ENCODE assay signal across 8 cellular contexts in the genomic region with DNA sequence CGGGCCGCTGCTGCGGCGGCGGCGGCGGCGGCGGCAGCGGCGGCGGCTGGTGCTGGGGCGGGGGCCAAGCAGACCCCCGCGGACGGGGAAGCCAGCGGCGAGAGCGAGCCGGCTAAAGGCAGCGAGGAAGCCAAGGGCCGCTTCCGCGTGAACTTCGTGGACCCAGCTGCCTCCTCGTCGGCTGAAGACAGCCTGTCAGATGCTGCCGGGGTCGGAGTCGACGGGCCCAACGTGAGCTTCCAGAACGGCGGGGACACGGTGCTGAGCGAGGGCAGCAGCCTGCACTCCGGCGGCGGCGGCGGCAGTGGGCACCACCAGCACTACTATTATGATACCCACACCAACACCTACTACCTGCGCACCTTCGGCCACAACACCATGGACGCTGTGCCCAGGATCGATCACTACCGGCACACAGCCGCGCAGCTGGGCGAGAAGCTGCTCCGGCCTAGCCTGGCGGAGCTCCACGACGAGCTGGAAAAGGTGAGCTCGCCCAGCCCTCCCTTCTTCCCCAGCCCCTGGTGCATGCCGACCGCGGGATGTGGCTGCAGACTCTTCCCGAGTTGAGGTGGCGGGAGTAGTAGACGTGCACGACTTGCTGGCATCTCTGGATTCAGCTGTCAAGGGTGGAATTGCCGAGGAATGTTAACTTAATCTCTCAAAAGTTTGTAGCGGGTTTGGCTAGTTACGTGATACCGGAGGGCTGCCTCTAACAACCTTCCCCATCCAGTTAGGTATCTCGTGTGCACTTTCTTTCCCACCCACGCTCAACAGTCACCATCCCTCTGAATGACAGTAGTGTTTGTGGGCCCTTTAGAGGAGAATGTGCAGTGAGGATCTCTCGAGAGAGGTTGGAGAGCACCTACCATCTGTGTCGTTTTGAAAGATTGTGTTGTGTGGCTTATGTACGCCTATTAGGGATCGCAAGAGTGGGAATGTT. TPM values are rescaled to one million over a fixed set of nuclear protein-coding genes. Genes with fewer than 3 reads are reported as not detected.
DNase-seq lines count a peak whose midpoint lies in the region; ATAC-seq and TF ChIP-seq lines count a peak whose summit lies in the region.

No MANE protein-coding gene starts in this region.

- H3K27ac Mint-ChIP-seq in activated T-helper 2 cell treated with anti-CD3 and anti-CD28 coated beads, Interferon-gamma antibody, Interleukin-2, Interleukin-4, amounts not matched to agents 10 μg/mL and 5 μg/mL and 100 μg/mL, durations not matched to agents 14 hours and 24 hours and 36 hours = peak overlapping the region; percentile 83
- H3K27ac Mint-ChIP-seq in neural crest cell (ENCODE audit: unreplicated experiment) = no peak overlapping the region

- no peaks in the 10 kb centered on the region for H3K36me3 ChIP-seq in NT2/D1 (ENCODE audit: insufficient read depth, insufficient read length, low read length)
- H3K36me3 ChIP-seq in suprapubic skin = no peaks in the 10 kb centered on the region

- TF ChIP-seq EP300 in suprapubic skin (IDR thresholded peaks at IDR 0.05) = no peak

- TF ChIP-seq CTCF in fibroblast of villous mesenchyme (IDR thresholded peaks at IDR 0.05; ENCODE audit: insufficient read depth, low read depth, low read length) (no peak), neural crest cell (conservative IDR thresholded peaks at IDR 0.05) (no peak), suprapubic skin (IDR thresholded peaks at IDR 0.05) (no peak)

- H3K9me3 ChIP-seq in NT2/D1 (ENCODE audit: insufficient read depth, low read length) = no peaks in the 10 kb centered on the region
- H3K9me3 ChIP-seq in suprapubic skin = no peaks in the 10 kb centered on the region

- peaks cover 45% of the 10 kb centered on the region for H3K36me3 Mint-ChIP-seq in activated T-helper 2 cell treated with anti-CD3 and anti-CD28 coated beads, Interferon-gamma antibody, Interleukin-2, Interleukin-4, amounts not matched to agents 10 μg/mL and 5 μg/mL and 100 μg/mL, durations not matched to agents 14 hours and 24 hours and 36 hours (ENCODE audit: low read depth)
- peaks cover 6% of the 10 kb centered on the region for H3K36me3 Mint-ChIP-seq in neural crest cell (ENCODE audit: low read depth)

- peaks cover 11% of the 10 kb centered on the region for H3K27me3 ChIP-seq in NT2/D1 (ENCODE audit: insufficient read depth, insufficient read length)
- no peaks in the 10 kb centered on the region for H3K27me3 ChIP-seq in suprapubic skin

- H3K4me1 ChIP-seq in NT2/D1 (ENCODE audit: insufficient read depth, insufficient read length) (no peaks in the 10 kb centered on the region), suprapubic skin (peaks cover 40% of the 10 kb centered on the region)

- H3K4me3 ChIP-seq in NT2/D1 (ENCODE audit: insufficient read length, low read depth) (peak overlapping the region; percentile 85), fibroblast of villous mesenchyme (ENCODE audit: low read depth, low read length) (peak overlapping the region; percentile 83), suprapubic skin (peak overlapping the region; percentile 71)

- peak overlapping the region; percentile 90 for H3K9ac ChIP-seq in NT2/D1 (ENCODE audit: insufficient read length, low read depth)

- WGBS in suprapubic skin = 11% methylated on average over 13 of the region's 71 CpGs

- peak; percentile 8 for ATAC-seq in HG02970 (IDR thresholded peaks at IDR 0.05; ENCODE audit: low FRiP score, unreplicated experiment)

- peak overlapping the region; percentile 92 for H3K27ac ChIP-seq in suprapubic skin

- peaks cover 49% of the 10 kb centered on the region for H3K4me1 Mint-ChIP-seq in activated T-helper 2 cell treated with anti-CD3 and anti-CD28 coated beads, Interferon-gamma antibody, Interleukin-2, Interleukin-4, amounts not matched to agents 10 μg/mL and 5 μg/mL and 100 μg/mL, durations not matched to agents 14 hours and 24 hours and 36 hours (ENCODE audit: low read depth)
- H3K4me1 Mint-ChIP-seq in neural crest cell = peaks cover 51% of the 10 kb centered on the region

- intact Hi-C loops in activated T-helper 2 cell treated with anti-CD3 and anti-CD28 coated beads, Interferon-gamma antibody, Interleukin-2, Interleukin-4, amounts not matched to agents 10 μg/mL and 5 μg/mL and 100 μg/mL, durations not matched to agents 14 hours and 24 hours and 36 hours (cut with micrococcal nuclease) = loop anchor here (2.0 to 10.0 kb wide), 8 partner anchors 73 to 1640 kb away; partner anchors contain the start of genes ISOC1, MARCHF3 and PRRC1

- TF ChIP-seq POLR2A in suprapubic skin (IDR thresholded peaks at IDR 0.05) = no peak

- DNase-seq in NCI-H2081 (lab: John Stamatoyannopoulos, UW) (peak; percentile 7 to 24), NCI-H2081 treated with DMSO at 0.1 percent for 48 hours (lab: John Stamatoyannopoulos, UW) (no peak), NT2/D1 (ENCODE audit: low read depth, low spot score) (no peak), fibroblast of villous mesenchyme (ENCODE audit: low read depth) (no peak), neural crest cell (ENCODE audit: low read depth, low spot score) (peak; percentile 36), suprapubic skin (ENCODE audit: low spot score in 2 of 2) (peak; percentile 71 to 80)
- peak; percentile 38 for DNase-seq in activated T-helper 2 cell treated with anti-CD3 and anti-CD28 coated beads, Interferon-gamma antibody, Interleukin-2, Interleukin-4, amounts not matched to agents 10 μg/mL and 5 μg/mL and 100 μg/mL, durations not matched to agents 14 hours and 24 hours and 36 hours (ENCODE audit: low spot score)

- H3K9me3 Mint-ChIP-seq in activated T-helper 2 cell treated with anti-CD3 and anti-CD28 coated beads, Interferon-gamma antibody, Interleukin-2, Interleukin-4, amounts not matched to agents 10 μg/mL and 5 μg/mL and 100 μg/mL, durations not matched to agents 14 hours and 24 hours and 36 hours = no peaks in the 10 kb centered on the region
- H3K9me3 Mint-ChIP-seq in neural crest cell = no peaks in the 10 kb centered on the region

- peak overlapping the region; percentile 93 for H3K4me3 Mint-ChIP-seq in activated T-helper 2 cell treated with anti-CD3 and anti-CD28 coated beads, Interferon-gamma antibody, Interleukin-2, Interleukin-4, amounts not matched to agents 10 μg/mL and 5 μg/mL and 100 μg/mL, durations not matched to agents 14 hours and 24 hours and 36 hours (ENCODE audit: low read depth)
- peak overlapping the region; percentile 93 for H3K4me3 Mint-ChIP-seq in neural crest cell

- no peaks in the 10 kb centered on the region for H3K27me3 Mint-ChIP-seq in activated T-helper 2 cell treated with anti-CD3 and anti-CD28 coated beads, Interferon-gamma antibody, Interleukin-2, Interleukin-4, amounts not matched to agents 10 μg/mL and 5 μg/mL and 100 μg/mL, durations not matched to agents 14 hours and 24 hours and 36 hours (ENCODE audit: low read depth)
- no peaks in the 10 kb centered on the region for H3K27me3 Mint-ChIP-seq in neural crest cell (ENCODE audit: low read depth)

RNA-seq across cellular contexts. Expression of gene SLC12A2, which starts 0.9 kb away (rescaled TPM):
- 19.7 and 21.9 TPM in 2 replicates for total RNA-seq in activated T-helper 2 cell treated with anti-CD3 and anti-CD28 coated beads, Interferon-gamma antibody, Interleukin-2, Interleukin-4, amounts not matched to agents 10 μg/mL and 5 μg/mL and 100 μg/mL, durations not matched to agents 14 hours and 24 hours and 36 hours
- total RNA-seq in fibroblast of villous mesenchyme (37.1 and 39.9 TPM in 2 replicates), neural crest cell (31.3 and 31.7 TPM in 2 replicates), suprapubic skin (100 to 1,000 TPM; 126 to 330 (median 186) TPM)

Comparison
In these comparisons a context has a peak if more than half of its experiments do, and no peak if none do; other contexts are left out.
1. DNase-seq: peak in NCI-H2081 (2 of 2), activated T-helper 2 cell treated with anti-CD3 and anti-CD28 coated beads, Interferon-gamma antibody, Interleukin-2, Interleukin-4, amounts not matched to agents 10 μg/mL and 5 μg/mL and 100 μg/mL, durations not matched to agents 14 hours and 24 hours and 36 hours (single experiment), neural crest cell (single experiment) and suprapubic skin (2 of 2); none in NCI-H2081 treated with DMSO at 0.1 percent for 48 hours (single experiment), NT2/D1 (single experiment) and fibroblast of villous mesenchyme (single experiment).
2. Peak in every context shown above with its lines, with median percentiles within 50 percentile points of each other: H3K4me3 ChIP-seq.